3 cellular contexts compared by ENCODE assay signal in genomic region chr17:50778988-50779387, GRCh38.
TF ChIP-seq lines count a peak whose summit lies in the region.

No MANE protein-coding gene starts in this region.

TF ChIP-seq in HEK293, 187 proteins besides CTCF, POLR2A, EP300 and RAD21:
- TF ChIP-seq ZNF121 (tag by site-specific recombination; IDR thresholded peaks at IDR 0.05) (peak; percentile 63), GLIS2 (tag by site-specific recombination; IDR thresholded peaks at IDR 0.05) (no peak)

TF ChIP-seq in K562, 482 proteins besides CTCF, POLR2A, EP300 and RAD21:
- TF ChIP-seq SFPQ (IDR thresholded peaks at IDR 0.05; ENCODE audit: low read depth, low read length): no peak
- TF ChIP-seq THAP12 (CRISPR knock-in tag; IDR thresholded peaks at IDR 0.05): no peak
- peak; percentile 63 for TF ChIP-seq ZNF121 (CRISPR knock-in tag; conservative IDR thresholded peaks at IDR 0.05)

TF ChIP-seq in HepG2, 621 proteins besides CTCF, POLR2A, EP300 and RAD21:
- TF ChIP-seq TFAP4 (IDR thresholded peaks at IDR 0.05; ENCODE audit: borderline replicate concordance, low read depth): no peak
- no peak for TF ChIP-seq PCBP2 (optimal IDR thresholded peaks at IDR 0.05; ENCODE audit: low read depth, low read length, poor library complexity, severe bottlenecking)
- no peak for TF ChIP-seq ZNF143 (CRISPR knock-in tag; IDR thresholded peaks at IDR 0.05)
- no peak for TF ChIP-seq MTA3 (CRISPR knock-in tag; IDR thresholded peaks at IDR 0.05)
- no peak for TF ChIP-seq ZNF281 (CRISPR knock-in tag; IDR thresholded peaks at IDR 0.05; ENCODE audit: borderline replicate concordance)
- TF ChIP-seq ZNF121 (CRISPR knock-in tag; IDR thresholded peaks at IDR 0.05): peak; percentile 67
